Comparison of ENCODE assay signal across 8 cellular contexts in genomic region chr6:53956068-53956711, GRCh38.
A peak's percentile ranks its signal among the peaks of the same experiment; 100 is the strongest.
DNase-seq lines count a peak whose midpoint lies in the region; ATAC-seq and TF ChIP-seq lines count a peak whose summit lies in the region.

No MANE protein-coding gene starts in this region.

- CTCF ChIA-PET in CD8-positive, alpha-beta memory T cell (lab: Charles Lee) = interaction anchor here (0.9 kb wide), 1 partner anchor 10 kb away, joined by 3 read pairs; no protein-coding TSS in a partner anchor

- no peaks in the 10 kb centered on the region for H3K36me3 Mint-ChIP-seq in CD8-positive, alpha-beta memory T cell

- H3K4me1 Mint-ChIP-seq in CD8-positive, alpha-beta memory T cell = no peaks in the 10 kb centered on the region

- no peaks in the 10 kb centered on the region for H3K9me3 ChIP-seq in gastrocnemius medialis
- H3K9me3 ChIP-seq in CD8-positive, alpha-beta memory T cell (ENCODE audit: low read length) = no peaks in the 10 kb centered on the region

- peak overlapping the region in 1 of 8 donors; percentile 44 for H3K27ac Mint-ChIP-seq in CD8-positive, alpha-beta memory T cell

- peak; percentile 90 for DNase-seq in Ammon's horn (ENCODE audit: low spot score)
- DNase-seq in NCI-H460 (ENCODE audit: extremely low read depth, low read depth) = peak; percentile 34
- DNase-seq in astrocyte of the cerebellum (ENCODE audit: low read depth) = peak; percentile 64
- peak; percentile 62 for DNase-seq in hepatic stellate cell (ENCODE audit: low spot score)
- DNase-seq in gastrocnemius medialis = peak in 1 of 2 donors; percentile 23
- no peak for DNase-seq in CD8-positive, alpha-beta memory T cell

- no peaks in the 10 kb centered on the region for H3K36me3 ChIP-seq in gastrocnemius medialis
- H3K36me3 ChIP-seq in CD8-positive, alpha-beta memory T cell (ENCODE audit: insufficient read depth, low read length) = no peaks in the 10 kb centered on the region

- H3K4me3 ChIP-seq in astrocyte of the cerebellum (ENCODE audit: low read depth, low read length) = no peak overlapping the region
- no peak overlapping the region for H3K4me3 ChIP-seq in gastrocnemius medialis
- no peak overlapping the region for H3K4me3 ChIP-seq in CD8-positive, alpha-beta memory T cell (ENCODE audit: low read length)

- peak; percentile 93 for TF ChIP-seq CTCF in astrocyte of the cerebellum (IDR thresholded peaks at IDR 0.05; ENCODE audit: low read depth, low read length, missing control alignments)
- peak in 3 of 5 experiments; percentile 30 to 42 (median 35) for TF ChIP-seq CTCF in gastrocnemius medialis (IDR thresholded peaks at IDR 0.05 in 4 of 5, conservative IDR thresholded peaks at IDR 0.05 in 1 of 5)

- H3K27ac ChIP-seq in gastrocnemius medialis = no peak overlapping the region
- no peak overlapping the region for H3K27ac ChIP-seq in CD8-positive, alpha-beta memory T cell (ENCODE audit: low read depth, low read length)

- no peak for TF ChIP-seq POLR2A in gastrocnemius medialis (IDR thresholded peaks at IDR 0.05)

- ATAC-seq in GM18870 (IDR thresholded peaks at IDR 0.05; ENCODE audit: unreplicated experiment) = peak; percentile 86
- peak; percentile 85 for ATAC-seq in HG03342 (IDR thresholded peaks at IDR 0.05; ENCODE audit: unreplicated experiment)
- peak; percentile 47 to 74 for ATAC-seq in gastrocnemius medialis

- peaks cover 3 to 18% of the 10 kb centered on the region in 2 donors for H3K27me3 Mint-ChIP-seq in CD8-positive, alpha-beta memory T cell

- POLR2A ChIA-PET in CD8-positive, alpha-beta memory T cell (lab: Charles Lee) = no interaction called here

- intact Hi-C loops in gastrocnemius medialis (cut with DNase I; ENCODE audit: low total_unique reads) = loop anchor here (10.0 kb wide), 1 partner anchor 161 kb away; the partner anchor contains the start of gene LRRC1

- in situ Hi-C loops in astrocyte of the cerebellum (cut with HindIII; ENCODE audit: low sequenced_read_pairs) = no loop called here
- in situ Hi-C loops in gastrocnemius medialis (cut with MboI; ENCODE audit: low sequenced_read_pairs in 4 of 4) = loop anchor here in 2 of 4 donors (25.0 kb wide), 1 partner anchor 1281 kb away; no protein-coding TSS in a partner anchor

- H3K4me1 ChIP-seq in gastrocnemius medialis = no peaks in the 10 kb centered on the region
- H3K4me1 ChIP-seq in CD8-positive, alpha-beta memory T cell (ENCODE audit: insufficient read depth, low read length) = no peaks in the 10 kb centered on the region

- no peak overlapping the region for H3K4me3 Mint-ChIP-seq in CD8-positive, alpha-beta memory T cell

- H3K9me3 Mint-ChIP-seq in CD8-positive, alpha-beta memory T cell = no peaks in the 10 kb centered on the region

- no peaks in the 10 kb centered on the region for H3K27me3 ChIP-seq in gastrocnemius medialis
- no peaks in the 10 kb centered on the region for H3K27me3 ChIP-seq in CD8-positive, alpha-beta memory T cell (ENCODE audit: insufficient read depth, low read length, poor library complexity, severe bottlenecking)

Comparison
In these comparisons a context has a peak if more than half of its experiments do, and no peak if none do; other contexts are left out.
1. DNase-seq: peak in Ammon's horn (single experiment), NCI-H460 (single experiment), astrocyte of the cerebellum (single experiment) and hepatic stellate cell (single experiment); none in CD8-positive, alpha-beta memory T cell (0 of 5).
2. Peak in every context shown above with its lines, with median percentiles within 50 percentile points of each other: ATAC-seq.